33 cellular contexts compared by ENCODE assay signal in the genomic region with DNA sequence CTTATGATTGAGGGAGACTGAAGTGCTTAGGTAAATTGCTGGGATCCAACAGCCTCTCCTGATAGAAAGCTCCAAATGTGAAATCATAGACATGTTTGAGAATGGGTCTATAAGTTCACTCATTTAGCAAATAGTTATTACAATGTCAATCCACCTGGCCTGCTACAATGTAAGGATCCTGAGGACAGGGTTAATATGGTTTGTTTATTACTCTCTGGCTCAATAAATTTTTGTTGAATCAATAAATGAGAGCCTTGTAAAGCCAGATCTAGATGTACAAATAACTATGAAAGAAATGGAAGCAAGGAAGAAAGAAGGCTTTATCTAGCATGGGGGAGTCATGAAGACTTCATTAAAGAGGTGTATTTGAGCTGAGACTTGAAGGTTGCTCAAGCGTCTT.
DNase-seq lines count a peak whose midpoint lies in the region; FAIRE-seq and TF ChIP-seq lines count a peak whose summit lies in the region.
"Had no signal": no experiment of that assay in that cellular context is flagged by ENCODE, and none has a peak within 500 bp of the region (broad histone marks: within the 10 kb centered on the region; RNA-seq: fewer than 3 reads in every experiment).

No MANE protein-coding gene starts in this region.

- DNase-seq in LNCaP clone FGC (ENCODE audit: low read depth) (peak; percentile 50), neural progenitor cell (ENCODE audit: low spot score) (no peak), GM19239 (ENCODE audit: insufficient read length, low spot score) (no peak)
- DNase-seq: 8988T; ACHN; AML-193; BE2C; C1 segment of cervical spinal cord; Caco-2; Calu3; CD4-positive, alpha-beta memory T cell; CD4-positive, alpha-beta T cell; CD4-positive, CD25-positive, alpha-beta regulatory T cell; CD8-positive, alpha-beta memory T cell; CD8-positive, alpha-beta T cell; COR-L47; DMS 273 treated with DMSO at 0.1 percent for 48 hours; DMS153; DMS53; DMS79; DMS79 treated with DMSO at 0.1 percent for 48 hours; DND-41; EL had no signal

- no peaks in the 10 kb centered on the region for H3K9me3 ChIP-seq in neural progenitor cell (ENCODE audit: low read depth)
- H3K9me3 ChIP-seq: BE2C, Caco-2 had no signal

- FAIRE-seq in GM19239 (lab: Jason Lieb, UNC): no peak
- FAIRE-seq: A204.1, A549, D721Med had no signal

- H2AFZ ChIP-seq in neural progenitor cell (replicated peaks): no peak overlapping the region

- H3K4me1 Mint-ChIP-seq in neural progenitor cell: peaks cover 4% of the 10 kb centered on the region
- H3K4me1 Mint-ChIP-seq: B cell; CD14-positive monocyte; CD4-positive, alpha-beta memory T cell; CD4-positive, CD25-positive, alpha-beta regulatory T cell; CD8-positive, alpha-beta memory T cell had no signal

- H3K27me3 Mint-ChIP-seq in neural progenitor cell (ENCODE audit: insufficient read depth, low read depth): no peaks in the 10 kb centered on the region
- H3K27me3 Mint-ChIP-seq: CD4-positive, alpha-beta memory T cell; CD4-positive, alpha-beta T cell; CD4-positive, CD25-positive, alpha-beta regulatory T cell had no signal

- no peaks in the 10 kb centered on the region for H3K27me3 ChIP-seq in neural progenitor cell
- H3K27me3 ChIP-seq: BE2C; BLaER1; BLaER1 treated with 17β-estradiol and CSF1 and Interleukin-3, amounts not matched to agents 10 nM and 100 nM had no signal

- no peaks in the 10 kb centered on the region for H3K36me3 Mint-ChIP-seq in neural progenitor cell
- H3K36me3 Mint-ChIP-seq: CD14-positive monocyte; CD4-positive, alpha-beta memory T cell; CD4-positive, CD25-positive, alpha-beta regulatory T cell; CD8-positive, alpha-beta memory T cell; CD8-positive, alpha-beta T cell had no signal

- no peak overlapping the region for H3K4me2 ChIP-seq in neural progenitor cell
- H3K4me2 ChIP-seq: A549; BLaER1; BLaER1 treated with 17β-estradiol and CSF1 and Interleukin-3, amounts not matched to agents 10 nM and 100 nM had no signal

- H3K9ac ChIP-seq in neural progenitor cell: no peak overlapping the region
- H3K9ac ChIP-seq: BLaER1; BLaER1 treated with 17β-estradiol and CSF1 and Interleukin-3, amounts not matched to agents 10 nM and 100 nM had no signal

- H3K4me3 ChIP-seq in LNCaP clone FGC (ENCODE audit: low read depth, low read length): no peak overlapping the region
- H3K4me3 ChIP-seq in neural progenitor cell: no peak overlapping the region
- H3K4me3 ChIP-seq: A549; BLaER1; BLaER1 treated with 17β-estradiol and CSF1 and Interleukin-3, amounts not matched to agents 10 nM and 100 nM had no signal

- H3K27ac Mint-ChIP-seq in neural progenitor cell: no peak overlapping the region
- H3K27ac Mint-ChIP-seq: B cell; CD14-positive monocyte; CD4-positive, alpha-beta memory T cell; CD4-positive, alpha-beta T cell; CD4-positive, CD25-positive, alpha-beta regulatory T cell; CD8-positive, alpha-beta memory T cell; CD8-positive, alpha-beta T cell had no signal

- H3K79me2 ChIP-seq in neural progenitor cell (ENCODE audit: low read depth): no peaks in the 10 kb centered on the region

- H3K9me3 Mint-ChIP-seq in neural progenitor cell: peaks cover 2% of the 10 kb centered on the region

- H4K20me1 ChIP-seq in neural progenitor cell (ENCODE audit: low read depth): no peaks in the 10 kb centered on the region
- H4K20me1 ChIP-seq: BLaER1; BLaER1 treated with 17β-estradiol and CSF1 and Interleukin-3, amounts not matched to agents 10 nM and 100 nM had no signal

- no peaks in the 10 kb centered on the region for H3F3A ChIP-seq in neural progenitor cell (ENCODE audit: low read depth)

- no peaks in the 10 kb centered on the region for H3K36me3 ChIP-seq in neural progenitor cell
- H3K36me3 ChIP-seq: BE2C; BLaER1; BLaER1 treated with 17β-estradiol and CSF1 and Interleukin-3, amounts not matched to agents 10 nM and 100 nM had no signal

- no peak overlapping the region for H3K4me3 Mint-ChIP-seq in neural progenitor cell
- H3K4me3 Mint-ChIP-seq: B cell; CD14-positive monocyte; CD4-positive, alpha-beta memory T cell; CD4-positive, alpha-beta T cell; CD4-positive, CD25-positive, alpha-beta regulatory T cell; CD8-positive, alpha-beta memory T cell; CD8-positive, alpha-beta T cell had no signal

- peak overlapping the region; percentile 33 for H3K27ac ChIP-seq in VCaP
- H3K27ac ChIP-seq in neural progenitor cell: no peak overlapping the region
- H3K27ac ChIP-seq: 22Rv1; A549; BLaER1; BLaER1 treated with 17β-estradiol and CSF1 and Interleukin-3, amounts not matched to agents 10 nM and 100 nM; C4-2B had no signal

- no peak for TF ChIP-seq CTCF in LNCaP clone FGC (IDR thresholded peaks at IDR 0.05; ENCODE audit: control insufficient read depth, extremely low read depth, insufficient read depth)
- TF ChIP-seq CTCF in VCaP (conservative IDR thresholded peaks at IDR 0.05): no peak
- no peak for TF ChIP-seq CTCF in neural progenitor cell (IDR thresholded peaks at IDR 0.05)

- H3K4me1 ChIP-seq in neural progenitor cell: no peaks in the 10 kb centered on the region
- H3K4me1 ChIP-seq: A549; BE2C; BLaER1; BLaER1 treated with 17β-estradiol and CSF1 and Interleukin-3, amounts not matched to agents 10 nM and 100 nM; Caco-2 had no signal
